ENCODE assay signal across 28 cellular contexts in genomic region chr18:76791642-76792041, GRCh38.
"Had no signal": no experiment of that assay in that cellular context is flagged by ENCODE, and none has a peak within 500 bp of the region (broad histone marks: within the 10 kb centered on the region; RNA-seq: fewer than 3 reads in every experiment).

No MANE protein-coding gene starts in this region.

- H3K36me3 ChIP-seq: adrenal gland, SJSA1 had no signal

- H3K9me3 ChIP-seq: adrenal gland had no signal

- FAIRE-seq: bronchial epithelial cell, RCC 7860 had no signal

- H3K4me3 Mint-ChIP-seq: activated CD8-positive, alpha-beta memory T cell treated with anti-CD3 and anti-CD28 coated beads, Interleukin-2, amount 10 ng/mL, durations not matched to agents 7 days and 5 days; activated naive CD4-positive, alpha-beta T cell treated with anti-CD3 and anti-CD28 coated beads, Interleukin-2, amount 50 U/mL, for 24 hours; activated T-cell treated with anti-CD3 and anti-CD28 coated beads, Interleukin-2, amount 50 U/mL, for 24 hours; activated T-helper 1 cell treated with anti-CD3 and anti-CD28 coated beads, Interleukin-12 subunit alpha, Interleukin-12 subunit beta, Interleukin-2, Interleukin-4 antibody, amounts not matched to agents 30 ng/mL and 10 ng/mL and 1 ng/mL, durations not matched to agents 14 hours and 24 hours and 36 hours; T-helper 1 cell treated with Interleukin-12 subunit alpha and Interleukin-12 subunit beta and Interleukin-4 antibody, amounts not matched to agents 30 μg/mL and 1 μg/mL, for 36 hours had no signal

- DNase-seq: activated CD4-positive, alpha-beta T cell treated with anti-CD3 and anti-CD28 coated beads for 4 hours; activated CD8-positive, alpha-beta memory T cell treated with anti-CD3 and anti-CD28 coated beads, Interleukin-2, amount 10 ng/mL, durations not matched to agents 7 days and 5 days; activated effector memory CD4-positive, alpha-beta T cell treated with Interleukin-2 at 50 U/mL for 16 hours; activated naive CD4-positive, alpha-beta T cell; activated T-cell treated with anti-CD3 and anti-CD28 coated beads, Interleukin-2, amount 50 U/mL, for 24 hours; adrenal gland; anterior cingulate cortex; body of pancreas; central memory CD4-positive, alpha-beta T cell; Kasumi-1; NCI-H1105 treated with DMSO at 0.1 percent for 48 hours; NCI-H1436 treated with DMSO at 0.1 percent for 48 hours; NCI-H187; NCI-H2081; NCI-H510A treated with DMSO at 0.1 percent for 48 hours; NCI-H69; NK-92 treated with Interleukin-12 subunit alpha and Interleukin-12 subunit beta, amount 100 ng/mL, for 24 hours; PC-3; SHP77; SW 1271 had no signal

- ATAC-seq: activated CD4-positive, CD25-positive, alpha-beta regulatory T cell treated with anti-CD3 and anti-CD28 coated beads, Interleukin-2, amount 50 U/mL, for 24 hours; activated CD8-positive, alpha-beta memory T cell treated with anti-CD3 and anti-CD28 coated beads, Interleukin-2, amount 10 ng/mL, durations not matched to agents 7 days and 5 days; body of pancreas; PC-3; SK-N-SH treated with all-trans-retinoic acid at 6 μM for 48 hours had no signal

- H3K4me1 ChIP-seq: adrenal gland, body of pancreas, SJSA1 had no signal

- H3K4me3 ChIP-seq: adrenal gland, body of pancreas, SJSA1 had no signal

- H3K27ac ChIP-seq: adrenal gland, body of pancreas, SJSA1 had no signal

- H3K27ac Mint-ChIP-seq: activated CD8-positive, alpha-beta memory T cell treated with anti-CD3 and anti-CD28 coated beads, Interleukin-2, amount 10 ng/mL, durations not matched to agents 7 days and 5 days; activated naive CD4-positive, alpha-beta T cell treated with anti-CD3 and anti-CD28 coated beads, Interleukin-2, amount 50 U/mL, for 24 hours; activated T-cell treated with anti-CD3 and anti-CD28 coated beads, Interleukin-2, amount 50 U/mL, for 24 hours; activated T-helper 1 cell treated with anti-CD3 and anti-CD28 coated beads, Interleukin-12 subunit alpha, Interleukin-12 subunit beta, Interleukin-2, Interleukin-4 antibody, amounts not matched to agents 30 ng/mL and 10 ng/mL and 1 ng/mL, durations not matched to agents 14 hours and 24 hours and 36 hours; T-helper 1 cell treated with Interleukin-12 subunit alpha and Interleukin-12 subunit beta and Interleukin-4 antibody, amounts not matched to agents 30 μg/mL and 1 μg/mL, for 36 hours had no signal

- H3K27me3 ChIP-seq: body of pancreas, SJSA1 had no signal

- H3K9me3 Mint-ChIP-seq: activated naive CD4-positive, alpha-beta T cell treated with anti-CD3 and anti-CD28 coated beads, Interleukin-2, amount 50 U/mL, for 24 hours had no signal
